8 cellular contexts compared by ENCODE assay signal in genomic region chrX:51893931-51894696, GRCh38. TPM values are rescaled to one million over a fixed set of nuclear protein-coding genes. Genes with fewer than 3 reads are reported as not detected.
DNase-seq lines count a peak whose midpoint lies in the region; ATAC-seq and TF ChIP-seq lines count a peak whose summit lies in the region.

No MANE protein-coding gene starts in this region.

- no peaks in the 10 kb centered on the region for H3K4me1 ChIP-seq in breast epithelium

- H3K9me3 ChIP-seq in breast epithelium: no peaks in the 10 kb centered on the region

- TF ChIP-seq POLR2A in breast epithelium (IDR thresholded peaks at IDR 0.05): no peak

- ATAC-seq in stimulated activated effector memory CD8-positive, alpha-beta T cell treated with anti-CD3 and anti-CD28 coated beads, Interleukin-12 subunit alpha, Interleukin-12 subunit beta, amount 100 ng/mL, for 72 hours: no peak

- peak overlapping the region; percentile 95 for H3K27ac Mint-ChIP-seq in stimulated activated effector memory CD8-positive, alpha-beta T cell treated with anti-CD3 and anti-CD28 coated beads, Interleukin-12 subunit alpha, Interleukin-12 subunit beta, amount 100 ng/mL, for 72 hours

- peak overlapping the region; percentile 85 for H3K4me3 Mint-ChIP-seq in stimulated activated effector memory CD8-positive, alpha-beta T cell treated with anti-CD3 and anti-CD28 coated beads, Interleukin-12 subunit alpha, Interleukin-12 subunit beta, amount 100 ng/mL, for 72 hours

- H3K27me3 ChIP-seq in breast epithelium: peaks cover 0 to 13% of the 10 kb centered on the region in 2 donors

- peak overlapping the region; percentile 81 to 85 for H3K27ac ChIP-seq in breast epithelium

- DNase-seq in NCI-H1436 (lab: John Stamatoyannopoulos, UW) (peak; percentile 23), NCI-H1436 treated with DMSO at 0.1 percent for 48 hours (lab: John Stamatoyannopoulos, UW) (no peak), NCI-H748 (lab: John Stamatoyannopoulos, UW; ENCODE audit: unreplicated experiment) (peak; percentile 71), breast epithelium (ENCODE audit: low spot score in 2 of 2) (no peak), iris pigment epithelial cell (ENCODE audit: low read depth) (peak; percentile 22), DMS114 treated with DMSO at 0.1 percent for 48 hours (lab: John Stamatoyannopoulos, UW; ENCODE audit: unreplicated experiment) (no peak), epidermal melanocyte (ENCODE audit: insufficient read length, low spot score) (no peak)
- peak in 1 of 2 donors; percentile 54 for DNase-seq in stimulated activated effector memory CD8-positive, alpha-beta T cell treated with anti-CD3 and anti-CD28 coated beads, Interleukin-12 subunit alpha, Interleukin-12 subunit beta, amount 100 ng/mL, for 72 hours (ENCODE audit: low spot score in 2 of 2)

- no peaks in the 10 kb centered on the region for H3K36me3 ChIP-seq in breast epithelium

- H3K4me1 Mint-ChIP-seq in stimulated activated effector memory CD8-positive, alpha-beta T cell treated with anti-CD3 and anti-CD28 coated beads, Interleukin-12 subunit alpha, Interleukin-12 subunit beta, amount 100 ng/mL, for 72 hours: peaks cover 23% of the 10 kb centered on the region

- no peak for TF ChIP-seq CTCF in breast epithelium (IDR thresholded peaks at IDR 0.05)

- peaks cover 39% of the 10 kb centered on the region for H3K36me3 Mint-ChIP-seq in stimulated activated effector memory CD8-positive, alpha-beta T cell treated with anti-CD3 and anti-CD28 coated beads, Interleukin-12 subunit alpha, Interleukin-12 subunit beta, amount 100 ng/mL, for 72 hours

- H3K9me3 Mint-ChIP-seq in stimulated activated effector memory CD8-positive, alpha-beta T cell treated with anti-CD3 and anti-CD28 coated beads, Interleukin-12 subunit alpha, Interleukin-12 subunit beta, amount 100 ng/mL, for 72 hours: no peaks in the 10 kb centered on the region

- intact Hi-C loops in breast epithelium (cut with DNase I; ENCODE audit: low total_unique reads): no loop called here

- H3K4me3 ChIP-seq in breast epithelium: peak overlapping the region; percentile 47 to 69 (median 60)

RNA-seq across cellular contexts. Expression of gene MAGED1, which starts 0.7 kb away (rescaled TPM):
- 10 to 100 TPM; 26.4 to 49.2 (median 44.9) TPM for total RNA-seq in breast epithelium

Comparison
In these comparisons a context has a peak if more than half of its experiments do, and no peak if none do; other contexts are left out.
1. DNase-seq: peak in NCI-H1436 (single experiment), NCI-H748 (single experiment) and iris pigment epithelial cell (single experiment); none in NCI-H1436 treated with DMSO at 0.1 percent for 48 hours (single experiment), breast epithelium (0 of 2), DMS114 treated with DMSO at 0.1 percent for 48 hours (single experiment) and epidermal melanocyte (single experiment).